2 cellular contexts compared by ENCODE assay signal in the genomic region with DNA sequence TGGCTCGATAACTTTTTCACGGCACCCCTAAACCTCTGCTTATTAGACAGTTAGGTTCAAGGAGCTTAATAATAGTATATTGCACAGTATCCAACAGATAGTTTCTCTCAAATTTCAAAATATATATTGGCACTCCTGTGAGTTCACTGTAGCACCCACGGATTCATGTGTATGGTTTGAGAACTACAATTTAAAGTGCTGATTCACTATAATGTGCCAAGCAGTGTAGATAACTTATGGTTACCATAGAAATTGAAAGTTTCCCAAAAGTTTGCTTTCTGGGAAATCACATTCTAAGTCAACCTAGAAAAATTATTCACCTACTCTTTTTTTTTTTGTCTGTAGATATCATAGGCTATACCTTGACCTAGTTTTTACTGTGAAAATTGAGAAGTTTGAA.
TF ChIP-seq lines count a peak whose summit lies in the region.

No MANE protein-coding gene starts in this region.

TF ChIP-seq in SK-N-SH treated with all-trans-retinoic acid at 6 μM for 48 hours, 23 proteins besides CTCF, POLR2A, EP300 and RAD21 (continued from another document):
- no peak for TF ChIP-seq TSHZ2 (CRISPR knock-in tag; IDR thresholded peaks at IDR 0.05)

TF ChIP-seq in K562, 482 proteins besides CTCF, POLR2A, EP300 and RAD21 (continued from another document):
- no peak for TF ChIP-seq ARNT (IDR thresholded peaks at IDR 0.05)
